1 cellular context compared by ENCODE assay signal in the genomic region with DNA sequence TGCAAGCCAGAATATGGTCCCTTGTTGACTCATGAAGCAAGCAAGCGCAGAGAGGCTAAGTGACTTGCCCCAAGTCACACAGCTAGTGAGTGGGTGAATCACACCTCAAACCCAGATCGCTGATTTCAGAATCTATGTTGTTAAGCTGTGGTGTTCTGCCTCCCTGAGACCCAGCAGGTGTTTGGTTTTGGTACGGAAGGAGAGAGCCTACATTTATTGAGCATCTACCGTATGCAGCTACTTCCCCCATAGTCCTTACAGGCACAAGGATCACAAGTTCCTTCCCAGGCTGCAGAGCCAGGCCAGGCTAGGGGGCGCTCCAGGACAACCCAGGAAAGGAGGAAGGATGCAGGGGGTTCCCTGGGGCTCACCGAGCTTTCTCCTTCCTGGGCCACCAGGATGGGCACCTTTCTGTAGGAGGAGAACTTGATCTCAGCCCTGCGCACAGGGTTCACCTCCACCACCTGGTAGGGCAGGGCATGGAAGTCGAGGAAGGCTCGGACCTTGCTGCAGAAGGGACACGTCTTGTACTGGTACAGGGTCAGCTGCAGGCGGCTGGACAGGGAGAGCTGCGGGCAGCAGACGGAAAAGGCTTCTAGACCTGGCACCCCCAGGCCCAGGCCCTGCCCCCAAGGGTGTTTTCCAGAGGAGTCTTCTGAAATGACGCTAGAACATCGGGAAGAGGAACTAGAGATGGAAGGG.
TF ChIP-seq lines count a peak whose summit lies in the region.

No MANE protein-coding gene starts in this region.

TF ChIP-seq in HepG2, 621 proteins besides CTCF, POLR2A, EP300 and RAD21 (continued from another document):
- TF ChIP-seq, protein P1, sequence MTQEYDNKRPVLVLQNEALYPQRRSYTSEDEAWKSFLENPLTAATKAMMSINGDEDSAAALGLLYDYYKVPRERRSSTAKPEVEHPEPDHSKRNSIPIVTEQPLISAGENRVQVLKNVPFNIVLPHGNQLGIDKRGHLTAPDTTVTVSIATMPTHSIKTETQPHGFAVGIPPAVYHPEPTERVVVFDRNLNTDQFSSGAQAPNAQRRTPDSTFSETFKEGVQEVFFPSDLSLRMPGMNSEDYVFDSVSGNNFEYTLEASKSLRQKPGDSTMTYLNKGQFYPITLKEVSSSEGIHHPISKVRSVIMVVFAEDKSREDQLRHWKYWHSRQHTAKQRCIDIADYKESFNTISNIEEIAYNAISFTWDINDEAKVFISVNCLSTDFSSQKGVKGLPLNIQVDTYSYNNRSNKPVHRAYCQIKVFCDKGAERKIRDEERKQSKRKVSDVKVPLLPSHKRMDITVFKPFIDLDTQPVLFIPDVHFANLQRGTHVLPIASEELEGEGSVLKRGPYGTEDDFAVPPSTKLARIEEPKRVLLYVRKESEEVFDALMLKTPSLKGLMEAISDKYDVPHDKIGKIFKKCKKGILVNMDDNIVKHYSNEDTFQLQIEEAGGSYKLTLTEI (CRISPR knock-in tag; conservative IDR thresholded peaks at IDR 0.05) = no peak
- TF ChIP-seq, protein P2, sequence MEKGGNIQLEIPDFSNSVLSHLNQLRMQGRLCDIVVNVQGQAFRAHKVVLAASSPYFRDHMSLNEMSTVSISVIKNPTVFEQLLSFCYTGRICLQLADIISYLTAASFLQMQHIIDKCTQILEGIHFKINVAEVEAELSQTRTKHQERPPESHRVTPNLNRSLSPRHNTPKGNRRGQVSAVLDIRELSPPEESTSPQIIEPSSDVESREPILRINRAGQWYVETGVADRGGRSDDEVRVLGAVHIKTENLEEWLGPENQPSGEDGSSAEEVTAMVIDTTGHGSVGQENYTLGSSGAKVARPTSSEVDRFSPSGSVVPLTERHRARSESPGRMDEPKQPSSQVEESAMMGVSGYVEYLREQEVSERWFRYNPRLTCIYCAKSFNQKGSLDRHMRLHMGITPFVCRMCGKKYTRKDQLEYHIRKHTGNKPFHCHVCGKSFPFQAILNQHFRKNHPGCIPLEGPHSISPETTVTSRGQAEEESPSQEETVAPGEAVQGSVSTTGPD (CRISPR knock-in tag; IDR thresholded peaks at IDR 0.05) = no peak
- TF ChIP-seq ZNF816 (CRISPR knock-in tag; IDR thresholded peaks at IDR 0.05; ENCODE audit: borderline replicate concordance) (no peak), ZNF652 (CRISPR knock-in tag; IDR thresholded peaks at IDR 0.05; ENCODE audit: borderline replicate concordance, low read depth) (no peak), ZNF343 (CRISPR knock-in tag; IDR thresholded peaks at IDR 0.05) (no peak), NR0B2 (CRISPR knock-in tag; IDR thresholded peaks at IDR 0.05) (0 out of 2 replicates have a peak, but pooled peaks have one; percentile 25), RFX3 (CRISPR knock-in tag; IDR thresholded peaks at IDR 0.05) (no peak)
- TF ChIP-seq, protein P3, sequence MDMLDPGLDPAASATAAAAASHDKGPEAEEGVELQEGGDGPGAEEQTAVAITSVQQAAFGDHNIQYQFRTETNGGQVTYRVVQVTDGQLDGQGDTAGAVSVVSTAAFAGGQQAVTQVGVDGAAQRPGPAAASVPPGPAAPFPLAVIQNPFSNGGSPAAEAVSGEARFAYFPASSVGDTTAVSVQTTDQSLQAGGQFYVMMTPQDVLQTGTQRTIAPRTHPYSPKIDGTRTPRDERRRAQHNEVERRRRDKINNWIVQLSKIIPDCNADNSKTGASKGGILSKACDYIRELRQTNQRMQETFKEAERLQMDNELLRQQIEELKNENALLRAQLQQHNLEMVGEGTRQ (IDR thresholded peaks at IDR 0.05; ENCODE audit: low read depth, low read length) = no peak
- TF ChIP-seq, protein P3 (CRISPR knock-in tag; IDR thresholded peaks at IDR 0.05; ENCODE audit: borderline replicate concordance) = no peak
